24 cellular contexts compared by ENCODE assay signal in genomic region chr18:48179005-48179404, GRCh38.
"Had no signal": no experiment of that assay in that cellular context is flagged by ENCODE, and none has a peak within 500 bp of the region (broad histone marks: within the 10 kb centered on the region; RNA-seq: fewer than 3 reads in every experiment).

No MANE protein-coding gene starts in this region.

- H3K36me3 ChIP-seq: brain microvascular endothelial cell, Peyer's patch, SJCRH30 had no signal

- H3K9me3 ChIP-seq: Peyer's patch, SJCRH30 had no signal

- H3K4me3 ChIP-seq: Peyer's patch, SJCRH30 had no signal

- H3K4me1 ChIP-seq: Peyer's patch, SJCRH30 had no signal

- H3K27ac ChIP-seq: brain microvascular endothelial cell, Peyer's patch, RWPE1, SJCRH30, VCaP had no signal

- ATAC-seq: activated T-cell treated with anti-CD3 and anti-CD28 coated beads, Interleukin-2, amount 50 U/mL, for 4 hours had no signal

- H3K27me3 ChIP-seq: Peyer's patch, SJCRH30 had no signal

- DNase-seq: activated CD4-positive, alpha-beta memory T cell treated with anti-CD3 and anti-CD28 coated beads for 36 hours; activated CD4-positive, alpha-beta T cell treated with anti-CD3 and anti-CD28 coated beads, Interleukin-2, amount 10 ng/mL, durations not matched to agents 7 days and 5 days; activated CD4-positive, CD25-positive, alpha-beta regulatory T cell; activated CD8-positive, alpha-beta memory T cell treated with anti-CD3 and anti-CD28 coated beads for 24 hours; activated effector memory CD4-positive, alpha-beta T cell treated with anti-CD3 and anti-CD28 coated beads, Interleukin-2, amount 50 U/mL, for 16 hours; activated naive CD4-positive, alpha-beta T cell treated with Interleukin-2 at 50 U/mL for 16 hours; activated naive CD8-positive, alpha-beta T cell treated with anti-CD3 and anti-CD28 coated beads for 36 hours; activated T-cell treated with anti-CD3 and anti-CD28 coated beads, Interleukin-2, amount 50 U/mL, for 4 hours; brain microvascular endothelial cell; cerebellar nuclear complex; Karpas-422; NCI-H1930; NCI-H2107; NCI-H2171 treated with DMSO at 0.1 percent for 48 hours; NCI-H226; NCI-H526 treated with DMSO at 0.1 percent for 48 hours; NCI-H82; Right ventricle myocardium superior; SJCRH30; T-helper 2 cell; T1000 had no signal
